8 cellular contexts compared by ENCODE assay signal in the genomic region with DNA sequence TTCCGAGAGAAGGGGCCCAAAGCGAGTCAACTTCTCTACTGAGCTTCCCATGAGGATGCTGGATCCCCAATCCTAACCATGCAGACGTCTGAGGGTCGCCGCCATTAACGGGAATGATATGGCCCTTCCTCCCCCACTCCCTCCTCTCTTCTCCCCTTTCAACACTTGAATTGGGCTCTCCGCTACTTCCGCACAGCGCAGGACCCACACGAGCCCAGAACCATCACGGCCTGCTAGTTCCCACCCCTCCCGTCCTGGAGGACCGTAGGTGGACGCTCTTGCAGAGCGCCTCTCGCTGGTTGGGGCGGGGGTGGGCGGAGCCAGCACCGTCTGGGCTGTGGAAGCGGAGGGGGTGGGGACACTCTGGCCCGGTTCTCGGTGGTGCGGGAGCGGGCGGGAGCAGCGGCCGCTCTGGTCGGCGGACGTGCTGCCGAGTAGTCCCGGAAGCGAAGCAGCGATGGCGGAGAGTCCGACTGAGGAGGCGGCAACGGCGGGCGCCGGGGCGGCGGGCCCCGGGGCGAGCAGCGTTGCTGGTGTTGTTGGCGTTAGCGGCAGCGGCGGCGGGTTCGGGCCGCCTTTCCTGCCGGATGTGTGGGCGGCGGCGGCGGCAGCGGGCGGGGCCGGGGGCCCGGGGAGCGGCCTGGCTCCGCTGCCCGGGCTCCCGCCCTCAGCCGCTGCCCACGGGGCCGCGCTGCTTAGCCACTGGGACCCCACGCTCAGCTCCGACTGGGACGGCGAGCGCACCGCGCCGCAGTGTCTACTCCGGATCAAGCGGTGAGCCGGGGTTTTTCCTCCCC. TPM values are rescaled to one million over a fixed set of nuclear protein-coding genes. Genes with fewer than 3 reads are reported as not detected.
DNase-seq lines count a peak whose midpoint lies in the region; ATAC-seq, FAIRE-seq and TF ChIP-seq lines count a peak whose summit lies in the region.

A gene (plus strand): TSS at position 361 of the 797 bp plus-strand sequence. CDS start 97 bp downstream, at position 458.

- H3K27ac Mint-ChIP-seq in Caco-2 (ENCODE audit: unreplicated experiment), result peak within 1 kb of the TSS; percentile 95

- intact Hi-C loops in Caco-2 (cut with micrococcal nuclease; ENCODE audit: unreplicated experiment), result loop anchor here (1.0 to 2.0 kb wide), 4 partner anchors 16 to 88 kb away; a partner anchor contains a TSS

- no TSS peak for BruUV-seq in Caco-2 (replicated peaks; lab: Mats Ljungman, UMichigan)

- peaks cover 37% of the 10 kb centered on the region for H3K4me1 Mint-ChIP-seq in Caco-2 (ENCODE audit: low read depth, unreplicated experiment)

- peaks cover 26% of the 10 kb centered on the region for H3K4me1 ChIP-seq in Caco-2
- peaks cover 11% of the 10 kb centered on the region for H3K4me1 ChIP-seq in endocrine pancreas (ENCODE audit: control insufficient read depth, insufficient read depth, low read length)

- POLR2A ChIA-PET in Caco-2 (lab: Charles Lee), result interaction anchor here (0.6 to 2.9 kb wide), 11 partner anchors 15 to 685 kb away, joined by 3 to 64 read pairs (median 4); a partner anchor contains a TSS

- H3K4me3 ChIP-seq in Caco-2 (ENCODE audit: low read depth, low read length) (peak within 1 kb of the TSS; percentile 94), endocrine pancreas (ENCODE audit: control insufficient read depth, insufficient read depth, low read length) (peak within 1 kb of the TSS; percentile 82)

- H3K27me3 Mint-ChIP-seq in Caco-2 (ENCODE audit: insufficient read depth, unreplicated experiment), result no peaks in the 10 kb centered on the region

- peak; percentile 77 for ATAC-seq in GM21360 (IDR thresholded peaks at IDR 0.05; ENCODE audit: unreplicated experiment)

- CTCF ChIA-PET in Caco-2 (lab: Charles Lee), result interaction anchor here (0.6 to 2.9 kb wide), 8 partner anchors 15 to 586 kb away, joined by 3 to 21 read pairs (median 6); a partner anchor contains a TSS

- peaks cover 57% of the 10 kb centered on the region for H3K36me3 Mint-ChIP-seq in Caco-2 (ENCODE audit: insufficient read depth, unreplicated experiment)

- peak; percentile 99 for DNase-seq in Caco-2
- peak; percentile 97 for DNase-seq in HTR-8/SVneo (ENCODE audit: insufficient read length, low spot score)
- peak; percentile 76 for DNase-seq in NOMO-1 treated with DMSO at 0.1 percent for 48 hours (lab: John Stamatoyannopoulos, UW; ENCODE audit: unreplicated experiment)
- peak; percentile 68 to 82 (median 81) for DNase-seq in activated CD8-positive, alpha-beta memory T cell treated with anti-CD3 and anti-CD28 coated beads for 48 hours (ENCODE audit: low read depth in 2 of 3, low spot score in 2 of 3)
- DNase-seq in mesenteric fat pad (ENCODE audit: low spot score), result peak; percentile 97
- DNase-seq in stimulated activated CD8-positive, alpha-beta memory T cell treated with anti-CD3 and anti-CD28 coated beads, Interleukin-15, amount 100 ng/mL, for 24 hours (ENCODE audit: low read depth), result peak; percentile 69

- H3K9ac ChIP-seq in endocrine pancreas (ENCODE audit: control insufficient read depth, insufficient read depth, low read length), result peak within 1 kb of the TSS; percentile 54

- H3K9me3 Mint-ChIP-seq in Caco-2 (ENCODE audit: unreplicated experiment), result no peaks in the 10 kb centered on the region

- H3K36me3 ChIP-seq in Caco-2 (ENCODE audit: control insufficient read depth, insufficient read depth, low read length) (peaks cover 9% of the 10 kb centered on the region), endocrine pancreas (ENCODE audit: control insufficient read depth, insufficient read depth, low read length) (no peaks in the 10 kb centered on the region)

- TF ChIP-seq CTCF in Caco-2 (IDR thresholded peaks at IDR 0.05; ENCODE audit: insufficient read depth in 1 of 2, low read depth in 1 of 2, low read length in 1 of 2, severe bottlenecking in 1 of 2, unreplicated experiment in 1 of 2), result peak in 1 of 2 experiments; percentile 68

- no peaks in the 10 kb centered on the region for H3K27me3 ChIP-seq in Caco-2 (replicated peaks; ENCODE audit: control insufficient read depth, insufficient read depth, low read length)
- H3K27me3 ChIP-seq in endocrine pancreas (ENCODE audit: control insufficient read depth, insufficient read depth, low read length), result no peaks in the 10 kb centered on the region

- peak; percentile 99 for FAIRE-seq in HTR-8/SVneo (lab: Jason Lieb, UNC)

- H3K4me3 Mint-ChIP-seq in Caco-2 (ENCODE audit: unreplicated experiment), result peak within 1 kb of the TSS; percentile 89

- H3K9me3 ChIP-seq in Caco-2 (no peaks in the 10 kb centered on the region), endocrine pancreas (ENCODE audit: control insufficient read depth, low read length) (no peaks in the 10 kb centered on the region)

RNA-seq across cellular contexts. Expression of the gene that starts here (rescaled TPM):
- 182 and 187 TPM in 2 replicates for total RNA-seq in Caco-2 (2022)
- total RNA-seq in mesenteric fat pad, result 57.5 TPM

Comparison
In these comparisons a context has a peak if more than half of its experiments do, and no peak if none do; other contexts are left out.
1. Peak in every context shown above with its lines: DNase-seq, ATAC-seq and H3K4me3 ChIP-seq.